11 cellular contexts compared by ENCODE assay signal in the genomic region with DNA sequence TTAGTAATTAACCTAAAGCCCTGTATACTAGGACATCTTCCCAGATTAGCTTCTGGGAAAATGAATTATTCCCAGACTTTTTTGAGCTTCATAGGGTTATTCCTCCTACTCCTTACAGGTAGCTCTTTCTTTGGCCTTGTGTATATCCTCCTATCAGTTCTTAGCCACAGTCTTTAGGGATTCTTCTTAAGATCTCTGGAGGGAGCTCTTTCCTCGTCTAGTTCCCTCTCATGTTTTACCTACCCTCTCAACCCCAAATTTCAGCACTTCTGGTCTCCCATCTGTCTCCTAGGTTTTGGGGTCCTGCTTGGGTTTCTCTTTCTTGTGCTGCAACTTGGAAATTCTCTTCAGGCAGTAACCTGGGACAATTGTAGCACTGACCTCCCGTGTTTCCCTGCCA. TPM values are rescaled to one million over a fixed set of nuclear protein-coding genes. Genes with fewer than 3 reads are reported as not detected.
DNase-seq lines count a peak whose midpoint lies in the region; ATAC-seq and TF ChIP-seq lines count a peak whose summit lies in the region.
"Had no signal": no experiment of that assay in that cellular context is flagged by ENCODE, and none has a peak within 500 bp of the region (broad histone marks: within the 10 kb centered on the region; RNA-seq: fewer than 3 reads in every experiment).

No MANE protein-coding gene starts in this region.

- H3K36me3 ChIP-seq in heart right ventricle = no peaks in the 10 kb centered on the region
- H3K36me3 ChIP-seq: left lung, SJCRH30 had no signal

- DNase-seq in GM10266 (ENCODE audit: extremely low spot score) = no peak
- DNase-seq in NAMALWA (ENCODE audit: low spot score) = peak; percentile 32
- DNase-seq in fibroblast of the aortic adventitia (ENCODE audit: low read depth) = peak; percentile 2
- DNase-seq in heart right ventricle = no peak
- no peak for DNase-seq in activated naive CD4-positive, alpha-beta T cell treated with anti-CD3 and anti-CD28 coated beads for 36 hours
- DNase-seq: amygdala, left lung had no signal

- H3K9me3 Mint-ChIP-seq in activated naive CD4-positive, alpha-beta T cell treated with anti-CD3 and anti-CD28 coated beads for 36 hours = peaks cover 1% of the 10 kb centered on the region

- H3K36me3 Mint-ChIP-seq in activated naive CD4-positive, alpha-beta T cell treated with anti-CD3 and anti-CD28 coated beads for 36 hours (ENCODE audit: low read depth) = peaks cover 1% of the 10 kb centered on the region

- CTCF ChIA-PET in activated naive CD4-positive, alpha-beta T cell treated with anti-CD3 and anti-CD28 coated beads for 36 hours (lab: Charles Lee) = interaction anchor here (0.9 kb wide), 1 partner anchor 412 kb away, joined by 3 read pairs; no protein-coding TSS in a partner anchor

- 32 to 50% methylated on average over 2 of the region's 2 CpGs for WGBS in heart right ventricle, 2 donors

- H3K4me3 ChIP-seq in fibroblast of the aortic adventitia (ENCODE audit: low read depth, low read length) = no peak overlapping the region
- no peak overlapping the region for H3K4me3 ChIP-seq in heart right ventricle
- H3K4me3 ChIP-seq: left lung, SJCRH30 had no signal

- no peaks in the 10 kb centered on the region for H3K27me3 ChIP-seq in heart right ventricle
- H3K27me3 ChIP-seq: left lung, SJCRH30 had no signal

- intact Hi-C loops in heart right ventricle (cut with DNase I) = no loop called here
- intact Hi-C loops in activated naive CD4-positive, alpha-beta T cell treated with anti-CD3 and anti-CD28 coated beads for 36 hours (cut with micrococcal nuclease) = no loop called here

- H3K27ac Mint-ChIP-seq in activated naive CD4-positive, alpha-beta T cell treated with anti-CD3 and anti-CD28 coated beads for 36 hours = no peak overlapping the region

- no peak overlapping the region for H3K4me3 Mint-ChIP-seq in activated naive CD4-positive, alpha-beta T cell treated with anti-CD3 and anti-CD28 coated beads for 36 hours

- no peaks in the 10 kb centered on the region for H3K4me1 ChIP-seq in heart right ventricle
- H3K4me1 ChIP-seq: left lung, SJCRH30 had no signal

- ATAC-seq in GM21717 (IDR thresholded peaks at IDR 0.05; ENCODE audit: unreplicated experiment) (peak; percentile 80), heart right ventricle (no peak), HG02973 (IDR thresholded peaks at IDR 0.05; ENCODE audit: unreplicated experiment) (no peak), HG03280 (IDR thresholded peaks at IDR 0.05; ENCODE audit: unreplicated experiment) (no peak)
- ATAC-seq: left lung had no signal

- H3K27me3 Mint-ChIP-seq in activated naive CD4-positive, alpha-beta T cell treated with anti-CD3 and anti-CD28 coated beads for 36 hours (ENCODE audit: low read depth) = peaks cover 3% of the 10 kb centered on the region

- TF ChIP-seq CTCF in GM10266 (IDR thresholded peaks at IDR 0.05; ENCODE audit: control insufficient read depth, insufficient read depth, low read depth, missing control alignments) (peak; percentile 42), fibroblast of the aortic adventitia (IDR thresholded peaks at IDR 0.05; ENCODE audit: insufficient read depth, low read length) (peak; percentile 17), heart right ventricle (IDR thresholded peaks at IDR 0.05) (peak in 1 of 9 donors; percentile 15)

- H3K9me3 ChIP-seq in heart right ventricle = peaks cover 0 to 29% (median 0%) of the 10 kb centered on the region in 11 donors
- H3K9me3 ChIP-seq: left lung, SJCRH30 had no signal

- H3K4me1 Mint-ChIP-seq in activated naive CD4-positive, alpha-beta T cell treated with anti-CD3 and anti-CD28 coated beads for 36 hours (ENCODE audit: low read depth) = no peaks in the 10 kb centered on the region

- no peak overlapping the region for H3K27ac ChIP-seq in heart right ventricle
- H3K27ac ChIP-seq: left lung, SJCRH30 had no signal

RNA-seq across cellular contexts. Expression of a gene that starts 46.4 kb away (rescaled TPM):
- total RNA-seq in fibroblast of the aortic adventitia (ENCODE audit: low replicate concordance) (8.0 and 34.3 TPM in 2 replicates), heart right ventricle (1 to 10 TPM; 4.5 to 8.6 (median 5.7) TPM)
- polyA plus RNA-seq in heart right ventricle = 10 to 100 TPM in 1 of 2 donors, 1 to 10 TPM in 1; 6.4 to 19.9 TPM
- 1 to 10 TPM; 7.7 to 8.0 TPM for total RNA-seq in activated naive CD4-positive, alpha-beta T cell treated with anti-CD3 and anti-CD28 coated beads for 36 hours

Comparison
In these comparisons a context has a peak if more than half of its experiments do, and no peak if none do; other contexts are left out.
1. DNase-seq: peak in NAMALWA (single experiment) and fibroblast of the aortic adventitia (single experiment); none in GM10266 (single experiment), heart right ventricle (0 of 2) and activated naive CD4-positive, alpha-beta T cell treated with anti-CD3 and anti-CD28 coated beads for 36 hours (single experiment).